Comparison of ENCODE assay signal across 1 cellular context in genomic region chr1:27829339-27829960, GRCh38.
TF ChIP-seq lines count a peak whose summit lies in the region.
"Not testable (repeated sequence)": the region's sequence is repeated elsewhere in the genome, so short reads cannot be mapped to it uniquely, and the experiment has no call there.

No MANE protein-coding gene starts in this region.

TF ChIP-seq in HepG2, 621 proteins besides CTCF, POLR2A, EP300 and RAD21:
- TF ChIP-seq HNF4A (CRISPR knock-in tag; IDR thresholded peaks at IDR 0.05) (peak; percentile 35), FOXP4 (CRISPR knock-in tag; IDR thresholded peaks at IDR 0.05) (0 out of 2 replicates have a peak, but pooled peaks have one; percentile 12), SOX6 (CRISPR knock-in tag; IDR thresholded peaks at IDR 0.05) (peak; percentile 70), SOX13 (CRISPR knock-in tag; conservative IDR thresholded peaks at IDR 0.05 in 1 of 2, IDR thresholded peaks at IDR 0.05 in 1 of 2) (peak in 1 of 2 experiments; percentile 4; a peak in 1 of 4 replicates), PAXIP1 (CRISPR knock-in tag; conservative IDR thresholded peaks at IDR 0.05) (peak; percentile 51), BCL6 (CRISPR knock-in tag; IDR thresholded peaks at IDR 0.05) (peak; percentile 68), ARID5B (CRISPR knock-in tag; IDR thresholded peaks at IDR 0.05) (peak; percentile 46; the same call in 1 of the 2 replicates), ZGPAT (CRISPR knock-in tag; IDR thresholded peaks at IDR 0.05) (0 out of 2 replicates have a peak, but pooled peaks have one; percentile 21)
- TF ChIP-seq SOX6, SOX13 (IDR thresholded peaks at IDR 0.05): not testable (repeated sequence)
- TF ChIP-seq, protein P1, sequence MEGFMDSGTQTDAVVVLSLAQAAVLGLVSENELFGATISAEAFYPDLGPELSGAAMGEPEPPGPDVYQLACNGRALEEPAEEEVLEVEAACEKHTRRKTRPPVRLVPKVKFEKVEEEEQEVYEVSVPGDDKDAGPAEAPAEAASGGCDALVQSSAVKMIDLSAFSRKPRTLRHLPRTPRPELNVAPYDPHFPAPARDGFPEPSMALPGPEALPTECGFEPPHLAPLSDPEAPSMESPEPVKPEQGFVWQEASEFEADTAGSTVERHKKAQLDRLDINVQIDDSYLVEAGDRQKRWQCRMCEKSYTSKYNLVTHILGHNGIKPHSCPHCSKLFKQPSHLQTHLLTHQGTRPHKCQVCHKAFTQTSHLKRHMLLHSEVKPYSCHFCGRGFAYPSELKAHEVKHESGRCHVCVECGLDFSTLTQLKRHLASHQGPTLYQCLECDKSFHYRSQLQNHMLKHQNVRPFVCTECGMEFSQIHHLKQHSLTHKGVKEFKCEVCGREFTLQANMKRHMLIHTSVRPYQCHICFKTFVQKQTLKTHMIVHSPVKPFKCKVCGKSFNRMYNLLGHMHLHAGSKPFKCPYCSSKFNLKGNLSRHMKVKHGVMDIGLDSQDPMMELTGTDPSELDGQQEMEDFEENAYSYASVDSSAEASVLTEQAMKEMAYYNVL (CRISPR knock-in tag; IDR thresholded peaks at IDR 0.05; ENCODE audit: borderline replicate concordance): 0 out of 2 replicates have a peak, but pooled peaks have one; percentile 34
